In genomic region chr9:107293555-107294085, GRCh38 we compare ENCODE assay signal across 1 cellular context.
TF ChIP-seq lines count a peak whose summit lies in the region.

No MANE protein-coding gene starts in this region.

TF ChIP-seq in HepG2, 621 proteins besides CTCF, POLR2A, EP300 and RAD21:
- TF ChIP-seq RBM22 (optimal IDR thresholded peaks at IDR 0.05; ENCODE audit: low read length): peak; percentile 12
- TF ChIP-seq ZNF354B (CRISPR knock-in tag; IDR thresholded peaks at IDR 0.05): no peak
